Comparison of ENCODE assay signal across 15 cellular contexts in genomic region chr1:95021085-95021484, GRCh38. TPM values are rescaled to one million over a fixed set of nuclear protein-coding genes. Genes with fewer than 3 reads are reported as not detected.
DNase-seq lines count a peak whose midpoint lies in the region; ATAC-seq and TF ChIP-seq lines count a peak whose summit lies in the region.
"Had no signal": no experiment of that assay in that cellular context is flagged by ENCODE, and none has a peak within 500 bp of the region (broad histone marks: within the 10 kb centered on the region; RNA-seq: fewer than 3 reads in every experiment).

No MANE protein-coding gene starts in this region.

- H3K4me2 ChIP-seq in fibroblast of lung (ENCODE audit: extremely low read depth, insufficient read depth, low read length) = peak overlapping the region; percentile 92

- ATAC-seq in HG03457 (IDR thresholded peaks at IDR 0.05; ENCODE audit: unreplicated experiment) = no peak
- ATAC-seq: activated CD4-positive, alpha-beta T cell treated with anti-CD3 and anti-CD28 coated beads for 36 hours; stimulated activated naive CD8-positive, alpha-beta T cell treated with anti-CD3 and anti-CD28 coated beads, Interleukin-15, Interleukin-2, amounts not matched to agents 100 U/mL and 50 U/mL, for 24 hours had no signal

- no peak for TF ChIP-seq EP300 in tibial nerve (IDR thresholded peaks at IDR 0.05)

- 46 to 49% methylated on average over 3 of the region's 3 CpGs for WGBS in tibial nerve, 2 donors

- no peaks in the 10 kb centered on the region for H3K79me2 ChIP-seq in fibroblast of lung (ENCODE audit: control insufficient read depth, insufficient read depth, low read length)

- peak overlapping the region; percentile 89 for H3K27ac Mint-ChIP-seq in osteocyte (ENCODE audit: unreplicated experiment)
- H3K27ac Mint-ChIP-seq: activated CD4-positive, alpha-beta T cell treated with anti-CD3 and anti-CD28 coated beads for 36 hours; CD4-positive, alpha-beta T cell; endodermal cell; memory B cell had no signal

- H3K4me3 Mint-ChIP-seq in osteocyte (ENCODE audit: unreplicated experiment) = no peak overlapping the region
- H3K4me3 Mint-ChIP-seq: activated CD4-positive, alpha-beta T cell treated with anti-CD3 and anti-CD28 coated beads for 36 hours; CD4-positive, alpha-beta T cell; endodermal cell; H9; memory B cell had no signal

- H3K9me3 ChIP-seq in fibroblast of lung (ENCODE audit: control insufficient read depth, insufficient read depth, low read depth, low read length) (no peaks in the 10 kb centered on the region), tibial nerve (peaks cover 0 to 15% (median 0%) of the 10 kb centered on the region in 4 donors)

- no peaks in the 10 kb centered on the region for H3K27me3 Mint-ChIP-seq in osteocyte (ENCODE audit: unreplicated experiment)
- H3K27me3 Mint-ChIP-seq: activated CD4-positive, alpha-beta T cell treated with anti-CD3 and anti-CD28 coated beads for 36 hours; CD4-positive, alpha-beta T cell; memory B cell had no signal

- H3K36me3 ChIP-seq in fibroblast of lung (ENCODE audit: control insufficient read depth, insufficient read depth, low read length) (no peaks in the 10 kb centered on the region), tibial nerve (peaks cover 0 to 15% (median 0%) of the 10 kb centered on the region in 3 donors)

- H3K4me3 ChIP-seq in WI38 (ENCODE audit: low read depth, low read length) (peak overlapping the region; percentile 13; the same call in 1 of the 2 replicates), fibroblast of lung (replicated peaks in 1 of 4; ENCODE audit: control extremely low read depth in 1 of 4, insufficient read depth in 1 of 4, low read depth in 3 of 4, low read length in 4 of 4) (peak overlapping the region in 3 of 4 experiments; percentile 0 to 50 (median 48)), tibial nerve (peak overlapping the region in 1 of 4 donors; percentile 32)

- no peak overlapping the region for H2AFZ ChIP-seq in fibroblast of lung (ENCODE audit: low read length)

- H3K4me1 ChIP-seq in fibroblast of lung (ENCODE audit: control insufficient read depth, extremely low read depth, insufficient read depth, low read length) = peaks cover 17% of the 10 kb centered on the region
- peaks cover 0 to 73% (median 19%) of the 10 kb centered on the region in 4 donors for H3K4me1 ChIP-seq in tibial nerve

- no peaks in the 10 kb centered on the region for H4K20me1 ChIP-seq in fibroblast of lung (ENCODE audit: control insufficient read depth, extremely low read depth, insufficient read depth, low read length)

- H3K27ac ChIP-seq in fibroblast of lung (ENCODE audit: insufficient read depth, low read length) (peak overlapping the region; percentile 44), tibial nerve (peak overlapping the region; percentile 64 to 93 (median 82))

- peak in 1 of 2 donors; percentile 78 for DNase-seq in fibroblast of lung (ENCODE audit: low read depth in 2 of 2)
- DNase-seq in osteocyte (ENCODE audit: extremely low spot score, unreplicated experiment) = no peak
- no peak for DNase-seq in tibial nerve (ENCODE audit: low spot score in 2 of 2)
- no peak for DNase-seq in activated CD8-positive, alpha-beta memory T cell treated with anti-CD3 and anti-CD28 coated beads, Interleukin-2, amount 50 U/mL, for 4 hours
- DNase-seq in globus pallidus (ENCODE audit: low spot score) = no peak
- DNase-seq: activated CD4-positive, alpha-beta T cell treated with anti-CD3 and anti-CD28 coated beads for 36 hours; CD4-positive, alpha-beta T cell; endodermal cell; H9; NCI-H345; OCI-M1; stimulated activated naive CD8-positive, alpha-beta T cell treated with anti-CD3 and anti-CD28 coated beads, Interleukin-15, Interleukin-2, amounts not matched to agents 100 U/mL and 50 U/mL, for 24 hours had no signal

- H3K9ac ChIP-seq in fibroblast of lung (ENCODE audit: insufficient read depth, low read length) = no peak overlapping the region

- H3K36me3 Mint-ChIP-seq in osteocyte (ENCODE audit: unreplicated experiment) = peaks cover 1% of the 10 kb centered on the region

- TF ChIP-seq CTCF in WI38 (IDR thresholded peaks at IDR 0.05; ENCODE audit: low read depth, low read length) (no peak), fibroblast of lung (conservative IDR thresholded peaks at IDR 0.05 in 1 of 2, IDR thresholded peaks at IDR 0.05 in 1 of 2; ENCODE audit: low read depth in 1 of 2, low read length in 2 of 2) (no peak), osteocyte (IDR thresholded peaks at IDR 0.05) (no peak), tibial nerve (IDR thresholded peaks at IDR 0.05) (no peak)

- no peaks in the 10 kb centered on the region for H3K9me3 Mint-ChIP-seq in osteocyte (ENCODE audit: unreplicated experiment)
- H3K9me3 Mint-ChIP-seq: CD4-positive, alpha-beta T cell had no signal

- TF ChIP-seq POLR2A in tibial nerve (IDR thresholded peaks at IDR 0.05) = no peak

- peaks cover 60% of the 10 kb centered on the region for H3K4me1 Mint-ChIP-seq in osteocyte (ENCODE audit: unreplicated experiment)
- H3K4me1 Mint-ChIP-seq: activated CD4-positive, alpha-beta T cell treated with anti-CD3 and anti-CD28 coated beads for 36 hours had no signal

- no peaks in the 10 kb centered on the region for H3K27me3 ChIP-seq in fibroblast of lung (ENCODE audit: control insufficient read depth, insufficient read depth, low read length)
- no peaks in the 10 kb centered on the region for H3K27me3 ChIP-seq in tibial nerve

RNA-seq across cellular contexts. Expression of gene ALG14, which starts 51.7 kb away (rescaled TPM):
- total RNA-seq in fibroblast of lung (3.8 and 4.6 TPM in 2 replicates), osteocyte (5.5 and 6.0 TPM in 2 replicates), tibial nerve (1 to 10 TPM; 1.1 to 1.6 (median 1.5) TPM)
- polyA plus RNA-seq in fibroblast of lung = 3.5 TPM in 2 replicates
- polyA plus RNA-seq in fibroblast of lung (2012) = 6.0 and 6.5 TPM in 2 replicates
- polyA minus RNA-seq in fibroblast of lung (ENCODE audit: low replicate concordance) = 0.74 and 0.79 TPM in 2 replicates
